8 cellular contexts compared by ENCODE assay signal in genomic region chr21:10325546-10325945, GRCh38.
DNase-seq lines count a peak whose midpoint lies in the region; ATAC-seq, FAIRE-seq and TF ChIP-seq lines count a peak whose summit lies in the region.
"Not testable (repeated sequence)": the region's sequence is repeated elsewhere in the genome, so short reads cannot be mapped to it uniquely, and the experiment has no call there.

No MANE protein-coding gene starts in this region.

- H3K79me2 ChIP-seq in HCT116 (ENCODE audit: insufficient read depth, low read length); GM12878 (ENCODE audit: control insufficient read depth, insufficient read depth, low read length): not testable (repeated sequence)

- not testable (repeated sequence) for H3K9me2 ChIP-seq in HCT116 (ENCODE audit: insufficient read depth)

- SMC1A ChIA-PET in GM12878 (lab: Charles Lee; ENCODE audit: uncharacterized antibody, unreplicated experiment) = not testable (repeated sequence)

- POLR2A ChIA-PET in HCT116 (lab: Charles Lee); GM12878 (lab: Charles Lee): not testable (repeated sequence)

- not testable (repeated sequence) for FAIRE-seq in GM12878 (lab: Jason Lieb, UNC)

- not testable (repeated sequence) for H3K4me1 ChIP-seq in HCT116 (ENCODE audit: control insufficient read depth in 1 of 2, insufficient read depth in 2 of 2, low read length in 2 of 2); GM12878 (ENCODE audit: control insufficient read depth, insufficient read depth, low read length); urinary bladder (ENCODE audit: insufficient read depth)

- H3K36me3 Mint-ChIP-seq in T-helper 2 cell treated with Interferon-gamma antibody and Interleukin-4, amounts not matched to agents 5 μg/mL and 100 μg/mL, for 36 hours (ENCODE audit: low read depth) = not testable (repeated sequence)

- not testable (repeated sequence) for H3K27ac Mint-ChIP-seq in T-helper 2 cell treated with Interferon-gamma antibody and Interleukin-4, amounts not matched to agents 5 μg/mL and 100 μg/mL, for 36 hours

- not testable (repeated sequence) for ATAC-seq in HCT116, GM12878
- ATAC-seq in HG03460 (IDR thresholded peaks at IDR 0.05; ENCODE audit: unreplicated experiment) (peak; percentile 82), Right ventricle myocardium inferior (peak; percentile 95)

- H3K27ac ChIP-seq in HCT116 (ENCODE audit: low read depth, low read length); GM12878 (ENCODE audit: control insufficient read depth, insufficient read depth): not testable (repeated sequence)
- peak overlapping the region; percentile 6 for H3K27ac ChIP-seq in urinary bladder (ENCODE audit: low read depth)

- H3K9ac ChIP-seq in HCT116 (ENCODE audit: low read length); GM12878 (ENCODE audit: control insufficient read depth, insufficient read depth, low read length): not testable (repeated sequence)

- peaks cover 50% of the 10 kb centered on the region for H3K9me3 Mint-ChIP-seq in T-helper 2 cell treated with Interferon-gamma antibody and Interleukin-4, amounts not matched to agents 5 μg/mL and 100 μg/mL, for 36 hours

- H2AFZ ChIP-seq in HCT116 (ENCODE audit: low read depth, low read length, poor library complexity, severe bottlenecking); GM12878 (ENCODE audit: control insufficient read depth, low read depth, low read length): not testable (repeated sequence)

- CTCF ChIA-PET in HCT116 (lab: Charles Lee); GM12878 (lab: Yijun Ruan, JAX): not testable (repeated sequence)

- H4K20me1 ChIP-seq in HCT116 (ENCODE audit: insufficient read depth); GM12878 (ENCODE audit: control insufficient read depth, insufficient read depth): not testable (repeated sequence)

- not testable (repeated sequence) for H3K4me2 ChIP-seq in HCT116 (ENCODE audit: low read length); GM12878 (ENCODE audit: control insufficient read depth, insufficient read depth)

- TF ChIP-seq EP300 in GM12878 (IDR thresholded peaks at IDR 0.05; ENCODE audit: borderline replicate concordance in 1 of 2, control insufficient read depth in 1 of 2, low read depth in 2 of 2, low read length in 2 of 2) = not testable (repeated sequence)

- H3K4me3 ChIP-seq in HCT116 (replicated peaks in 1 of 2; ENCODE audit: low read depth in 1 of 2, low read length in 2 of 2); GM12878; urinary bladder (ENCODE audit: low read depth, low read length): not testable (repeated sequence)

- not testable (repeated sequence) for H3K4me3 Mint-ChIP-seq in T-helper 2 cell treated with Interferon-gamma antibody and Interleukin-4, amounts not matched to agents 5 μg/mL and 100 μg/mL, for 36 hours

- H3K36me3 ChIP-seq in HCT116 (ENCODE audit: control insufficient read depth in 1 of 2, insufficient read depth in 2 of 2, low read length in 2 of 2); GM12878 (ENCODE audit: control insufficient read depth in 2 of 2, insufficient read depth in 2 of 2, low read length in 1 of 2); urinary bladder (ENCODE audit: insufficient read depth): not testable (repeated sequence)

- not testable (repeated sequence) for TF ChIP-seq POLR2A in HCT116 (IDR thresholded peaks at IDR 0.05; ENCODE audit: borderline replicate concordance, extremely low read depth, insufficient read depth, insufficient read length); GM12878 (IDR thresholded peaks at IDR 0.05; ENCODE audit: low read depth, low read length)

- intact Hi-C loops in HCT116 (cut with micrococcal nuclease); GM12878 (cut with micrococcal nuclease; ENCODE audit: unreplicated experiment); Right ventricle myocardium inferior (cut with DNase I): not testable (repeated sequence)

- RAD21 ChIA-PET in HCT116 (lab: Charles Lee; ENCODE audit: low non-redundant PET in 1 of 2, low total read pairs in 2 of 2, uncharacterized antibody in 2 of 2, unreplicated experiment in 2 of 2); GM12878 (lab: Charles Lee; ENCODE audit: unreplicated experiment): not testable (repeated sequence)

- not testable (repeated sequence) for H3K4me1 Mint-ChIP-seq in T-helper 2 cell treated with Interferon-gamma antibody and Interleukin-4, amounts not matched to agents 5 μg/mL and 100 μg/mL, for 36 hours (ENCODE audit: low read depth)

- not testable (repeated sequence) for H3K27me3 ChIP-seq in HCT116 (ENCODE audit: insufficient read depth, low read length); GM12878 (replicated peaks in 1 of 2; ENCODE audit: control insufficient read depth in 2 of 2, insufficient read depth in 2 of 2, low read length in 1 of 2)

- WGBS in GM12878 (ENCODE audit: insufficient coverage, insufficient replicate concordance, low lambda C conversion rate, missing lambda C conversion rate) = 40% methylated on average over 5 of the region's 5 CpGs
- 69% methylated on average over 5 of the region's 5 CpGs for WGBS in urinary bladder

- H3K9me3 ChIP-seq in HCT116 (ENCODE audit: control insufficient read depth in 1 of 2, insufficient read depth in 1 of 2, low read depth in 1 of 2, low read length in 2 of 2) = peaks cover 29 to 49% of the 10 kb centered on the region in 2 experiments; a peak in 3 of 4 replicates
- not testable (repeated sequence) for H3K9me3 ChIP-seq in GM12878 (replicated peaks; ENCODE audit: control insufficient read depth, insufficient read depth, low read length)

- DNase-seq in G401 (ENCODE audit: low spot score) (peak; percentile 93), HCT116 (ENCODE audit: low read depth, low spot score) (peak; percentile 63), Right ventricle myocardium inferior (ENCODE audit: missing footprints) (peak; percentile 73), non-pigmented ciliary epithelial cell (ENCODE audit: low read depth) (peak; percentile 86)
- peak; percentile 30 for DNase-seq in T-helper 2 cell treated with Interferon-gamma antibody and Interleukin-4, amounts not matched to agents 5 μg/mL and 100 μg/mL, for 36 hours (ENCODE audit: low spot score)
- DNase-seq in GM12878 (ENCODE audit: low read depth, low spot score) = not testable (repeated sequence)

- in situ Hi-C loops in G401 (cut with HindIII; ENCODE audit: low sequenced_read_pairs); GM12878 (cut with MboI): not testable (repeated sequence)

- not testable (repeated sequence) for BruUV-seq in HCT116 (replicated peaks; lab: Mats Ljungman, UMichigan); GM12878 (replicated peaks; lab: Mats Ljungman, UMichigan)

- not testable (repeated sequence) for TF ChIP-seq RAD21 in HCT116 (IDR thresholded peaks at IDR 0.05; ENCODE audit: low read depth); GM12878 (IDR thresholded peaks at IDR 0.05; ENCODE audit: insufficient read depth, low read depth, low read length)

- H3K27me3 Mint-ChIP-seq in T-helper 2 cell treated with Interferon-gamma antibody and Interleukin-4, amounts not matched to agents 5 μg/mL and 100 μg/mL, for 36 hours (ENCODE audit: low read depth) = not testable (repeated sequence)

- TF ChIP-seq CTCF in HCT116 (IDR thresholded peaks at IDR 0.05 in 2 of 3, conservative IDR thresholded peaks at IDR 0.05 in 1 of 3; ENCODE audit: borderline replicate concordance in 1 of 3, insufficient read depth in 1 of 3, low read depth in 2 of 3, low read length in 2 of 3); GM12878 (IDR thresholded peaks at IDR 0.05 in 2 of 3, conservative IDR thresholded peaks at IDR 0.05 in 1 of 3; ENCODE audit: control insufficient read depth in 2 of 3, extremely low read depth in 1 of 3, insufficient read depth in 1 of 3, low read depth in 3 of 3, low read length in 3 of 3): not testable (repeated sequence)

TF ChIP-seq in GM12878, 131 proteins besides CTCF, POLR2A, EP300 and RAD21:
- TF ChIP-seq, protein P1, sequence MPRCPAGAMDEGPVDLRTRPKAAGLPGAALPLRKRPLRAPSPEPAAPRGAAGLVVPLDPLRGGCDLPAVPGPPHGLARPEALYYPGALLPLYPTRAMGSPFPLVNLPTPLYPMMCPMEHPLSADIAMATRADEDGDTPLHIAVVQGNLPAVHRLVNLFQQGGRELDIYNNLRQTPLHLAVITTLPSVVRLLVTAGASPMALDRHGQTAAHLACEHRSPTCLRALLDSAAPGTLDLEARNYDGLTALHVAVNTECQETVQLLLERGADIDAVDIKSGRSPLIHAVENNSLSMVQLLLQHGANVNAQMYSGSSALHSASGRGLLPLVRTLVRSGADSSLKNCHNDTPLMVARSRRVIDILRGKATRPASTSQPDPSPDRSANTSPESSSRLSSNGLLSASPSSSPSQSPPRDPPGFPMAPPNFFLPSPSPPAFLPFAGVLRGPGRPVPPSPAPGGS (IDR thresholded peaks at IDR 0.05; ENCODE audit: borderline replicate concordance, insufficient read depth, low read depth, low read length, poor library complexity, severe bottlenecking) = peak; percentile 34
